ENCODE assay signal across 23 cellular contexts in the genomic region with DNA sequence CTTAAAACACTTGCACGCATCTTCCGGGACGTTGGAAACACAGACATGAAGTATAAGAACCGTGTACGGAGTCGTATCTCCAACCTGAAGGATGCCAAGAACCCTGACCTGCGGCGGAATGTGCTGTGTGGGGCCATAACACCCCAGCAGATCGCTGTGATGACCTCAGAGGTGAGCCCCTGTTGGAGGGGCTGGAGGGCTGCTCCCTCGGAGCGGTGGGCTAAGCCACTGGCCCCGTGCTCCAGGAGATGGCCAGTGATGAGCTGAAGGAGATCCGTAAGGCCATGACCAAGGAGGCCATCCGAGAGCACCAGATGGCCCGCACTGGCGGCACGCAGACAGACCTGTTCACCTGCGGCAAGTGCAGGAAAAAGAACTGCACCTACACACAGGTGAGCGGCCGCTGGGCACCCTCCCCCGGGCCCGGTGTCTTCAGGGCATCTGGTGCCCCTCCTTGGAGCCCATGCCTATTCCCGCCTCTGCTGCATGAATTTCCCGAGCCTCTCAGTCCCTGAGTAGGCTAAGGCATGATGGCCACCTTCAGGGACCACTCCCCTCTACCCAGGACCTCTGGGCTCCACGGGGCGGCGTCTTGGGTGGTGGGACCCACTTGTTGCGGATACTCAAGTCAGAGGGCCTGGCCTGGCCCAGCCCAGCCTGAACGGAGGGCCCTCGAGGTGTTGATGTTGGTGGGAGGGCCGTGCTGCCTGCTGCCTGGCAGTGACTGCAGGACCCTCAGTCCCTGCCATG. TPM values are rescaled to one million over a fixed set of nuclear protein-coding genes. Genes with fewer than 3 reads are reported as not detected.
"Had no signal": no experiment of that assay in that cellular context is flagged by ENCODE, and none has a peak within 500 bp of the region (broad histone marks: within the 10 kb centered on the region; RNA-seq: fewer than 3 reads in every experiment).

No MANE protein-coding gene starts in this region.

- H3K36me3 ChIP-seq: brain microvascular endothelial cell, ovary, prostate gland, transverse colon had no signal

- H3K27me3 Mint-ChIP-seq: activated B cell treated with CpG ODN at 0.5 μM for 24 hours; activated naive CD8-positive, alpha-beta T cell treated with anti-CD3 and anti-CD28 coated beads, Interleukin-2, amount 10 ng/mL, durations not matched to agents 7 days and 5 days had no signal

- ATAC-seq: esophagus mucosa had no signal

- H3K4me1 ChIP-seq: prostate gland, transverse colon had no signal

- H3K27ac ChIP-seq: brain microvascular endothelial cell, ovary, prostate gland, testis, transverse colon had no signal

- DNase-seq: activated B cell treated with CpG ODN at 0.5 μM for 24 hours; activated CD8-positive, alpha-beta memory T cell treated with anti-CD3 and anti-CD28 coated beads for 24 hours; activated effector memory CD4-positive, alpha-beta T cell treated with Interleukin-2 at 50 U/mL for 16 hours; activated naive CD8-positive, alpha-beta T cell treated with anti-CD3 and anti-CD28 coated beads, Interleukin-2, amount 10 ng/mL, durations not matched to agents 7 days and 5 days; brain microvascular endothelial cell; hippocampal formation; left cardiac atrium; mammary epithelial cell; ovary; stimulated activated CD4-positive, alpha-beta T cell treated with anti-CD3 and anti-CD28 coated beads, Interleukin-1b, Interleukin-23, amount 100 ng/mL, for 48 hours; stimulated activated CD4-positive, alpha-beta T cell treated with anti-CD3 and anti-CD28 coated beads, Interleukin-4, amount 100 ng/mL, for 4 hours; transverse colon had no signal

- FAIRE-seq: astrocyte, keratinocyte had no signal

- H3K27me3 ChIP-seq: brain microvascular endothelial cell, ovary, testis, transverse colon had no signal

- H3K4me3 ChIP-seq: ovary, prostate gland, smooth muscle cell, testis, transverse colon had no signal

- H3K9me3 Mint-ChIP-seq: activated B cell treated with CpG ODN at 0.5 μM for 24 hours; activated naive CD8-positive, alpha-beta T cell treated with anti-CD3 and anti-CD28 coated beads, Interleukin-2, amount 10 ng/mL, durations not matched to agents 7 days and 5 days; endodermal cell; nephron; T-helper 2 cell treated with Interferon-gamma antibody and Interleukin-4, amounts not matched to agents 5 μg/mL and 100 μg/mL, for 36 hours had no signal

- H3K4me2 ChIP-seq: smooth muscle cell had no signal

- H3K9me3 ChIP-seq: ovary, prostate gland, testis, transverse colon had no signal

- H3K4me1 Mint-ChIP-seq: nephron had no signal

- H3K27ac Mint-ChIP-seq: activated B cell treated with CpG ODN at 0.5 μM for 24 hours; activated naive CD8-positive, alpha-beta T cell treated with anti-CD3 and anti-CD28 coated beads, Interleukin-2, amount 10 ng/mL, durations not matched to agents 7 days and 5 days; endodermal cell; nephron had no signal

- H3K4me3 Mint-ChIP-seq: activated B cell treated with CpG ODN at 0.5 μM for 24 hours; activated naive CD8-positive, alpha-beta T cell treated with anti-CD3 and anti-CD28 coated beads, Interleukin-2, amount 10 ng/mL, durations not matched to agents 7 days and 5 days; endodermal cell; nephron; T-helper 2 cell treated with Interferon-gamma antibody and Interleukin-4, amounts not matched to agents 5 μg/mL and 100 μg/mL, for 36 hours had no signal

RNA-seq across cellular contexts. Expression of a gene that starts 13.8 kb away (rescaled TPM):
- total RNA-seq: astrocyte, endodermal cell, left ventricle myocardium superior, mucosa of gallbladder, smooth muscle cell, transverse colon had no signal
- polyA plus RNA-seq: keratinocyte, ovary had no signal

RNA-seq across cellular contexts. Expression of a gene that starts 21.0 kb away (rescaled TPM):
- total RNA-seq: activated B cell treated with CpG ODN at 0.5 μM for 24 hours had no signal
- polyA plus RNA-seq: keratinocyte, mammary epithelial cell had no signal
